In genomic region chr9:11457809-11458785, GRCh38 we compare ENCODE assay signal across 13 cellular contexts.
DNase-seq lines count a peak whose midpoint lies in the region; TF ChIP-seq lines count a peak whose summit lies in the region.
"Had no signal": no experiment of that assay in that cellular context is flagged by ENCODE, and none has a peak within 500 bp of the region (broad histone marks: within the 10 kb centered on the region; RNA-seq: fewer than 3 reads in every experiment).

No MANE protein-coding gene starts in this region.

- H3K36me3 Mint-ChIP-seq in activated CD4-positive, alpha-beta T cell treated with anti-CD3 and anti-CD28 coated beads, Interleukin-2, amount 10 ng/mL, durations not matched to agents 24 days and 14 days (ENCODE audit: low read depth): no peaks in the 10 kb centered on the region

- H3K4me3 Mint-ChIP-seq in activated CD4-positive, alpha-beta T cell treated with anti-CD3 and anti-CD28 coated beads, Interleukin-2, amount 10 ng/mL, durations not matched to agents 24 days and 14 days: no peak overlapping the region

- H3K4me1 Mint-ChIP-seq in activated CD4-positive, alpha-beta T cell treated with anti-CD3 and anti-CD28 coated beads, Interleukin-2, amount 10 ng/mL, durations not matched to agents 24 days and 14 days: no peaks in the 10 kb centered on the region

- DNase-seq in NCI-H82 (lab: John Stamatoyannopoulos, UW): peak; percentile 70
- no peak for DNase-seq in NCI-H82 treated with DMSO at 0.1 percent for 48 hours (lab: John Stamatoyannopoulos, UW; ENCODE audit: unreplicated experiment)
- DNase-seq in NCI-H69 (lab: John Stamatoyannopoulos, UW): peak; percentile 96
- peak; percentile 3 for DNase-seq in fibroblast of mammary gland (ENCODE audit: low read depth)
- peak; percentile 61 for DNase-seq in retina
- no peak for DNase-seq in activated CD4-positive, alpha-beta T cell treated with anti-CD3 and anti-CD28 coated beads, Interleukin-2, amount 10 ng/mL, durations not matched to agents 24 days and 14 days
- DNase-seq in NCI-H1048 (lab: John Stamatoyannopoulos, UW): no peak
- no peak for DNase-seq in ureter (ENCODE audit: low spot score)
- DNase-seq: activated T-cell treated with anti-CD3 and anti-CD28 coated beads for 4 hours; effector memory CD4-positive, alpha-beta T cell; HCEC 1CT; lower lobe of right lung; SHP77 treated with DMSO at 0.1 percent for 48 hours had no signal

- H3K27ac Mint-ChIP-seq in activated CD4-positive, alpha-beta T cell treated with anti-CD3 and anti-CD28 coated beads, Interleukin-2, amount 10 ng/mL, durations not matched to agents 24 days and 14 days: no peak overlapping the region

- H3K27me3 Mint-ChIP-seq in activated CD4-positive, alpha-beta T cell treated with anti-CD3 and anti-CD28 coated beads, Interleukin-2, amount 10 ng/mL, durations not matched to agents 24 days and 14 days: no peaks in the 10 kb centered on the region

- intact Hi-C loops in activated CD4-positive, alpha-beta T cell treated with anti-CD3 and anti-CD28 coated beads, Interleukin-2, amount 10 ng/mL, durations not matched to agents 24 days and 14 days (cut with micrococcal nuclease): no loop called here

- H3K9me3 Mint-ChIP-seq in activated CD4-positive, alpha-beta T cell treated with anti-CD3 and anti-CD28 coated beads, Interleukin-2, amount 10 ng/mL, durations not matched to agents 24 days and 14 days: peaks cover 4% of the 10 kb centered on the region

- no peak for TF ChIP-seq CTCF in fibroblast of mammary gland (conservative IDR thresholded peaks at IDR 0.05; ENCODE audit: control insufficient read depth, insufficient read depth, low read depth, low read length)

- no peak overlapping the region for H3K4me3 ChIP-seq in fibroblast of mammary gland (ENCODE audit: control insufficient read depth, low read depth, low read length)
- H3K4me3 ChIP-seq: lower lobe of right lung had no signal

Comparison
In these comparisons a context has a peak if more than half of its experiments do, and no peak if none do; other contexts are left out.
1. DNase-seq: peak in NCI-H82 (single experiment), NCI-H69 (single experiment), fibroblast of mammary gland (single experiment) and retina (single experiment); none in NCI-H82 treated with DMSO at 0.1 percent for 48 hours (single experiment), activated CD4-positive, alpha-beta T cell treated with anti-CD3 and anti-CD28 coated beads, Interleukin-2, amount 10 ng/mL, durations not matched to agents 24 days and 14 days (single experiment), NCI-H1048 (single experiment) and ureter (single experiment).